ENCODE assay signal across 8 cellular contexts in genomic region chr2:64767670-64768425, GRCh38.
DNase-seq lines count a peak whose midpoint lies in the region; ATAC-seq and TF ChIP-seq lines count a peak whose summit lies in the region.

No MANE protein-coding gene starts in this region.

- no peaks in the 10 kb centered on the region for H3K9me3 ChIP-seq in DOHH2 (ENCODE audit: control insufficient read depth, insufficient read depth, low read length)
- no peaks in the 10 kb centered on the region for H3K9me3 ChIP-seq in fibroblast of lung (ENCODE audit: control insufficient read depth, insufficient read depth, low read depth, low read length)

- no peaks in the 10 kb centered on the region for H3K9me2 ChIP-seq in DOHH2 (replicated peaks; ENCODE audit: control insufficient read depth, low read length)

- H3K36me3 ChIP-seq in DOHH2 (ENCODE audit: control insufficient read depth, low read length), result no peaks in the 10 kb centered on the region
- no peaks in the 10 kb centered on the region for H3K36me3 ChIP-seq in fibroblast of lung (ENCODE audit: control insufficient read depth, insufficient read depth, low read length)

- DNase-seq in activated T-helper 1 cell treated with anti-CD3 and anti-CD28 coated beads, Interleukin-12 subunit alpha, Interleukin-12 subunit beta, Interleukin-2, Interleukin-4 antibody, amounts not matched to agents 30 ng/mL and 10 ng/mL and 1 ng/mL, durations not matched to agents 14 hours and 24 hours and 36 hours (ENCODE audit: low spot score), result peak; percentile 69
- DNase-seq in fibroblast of lung (ENCODE audit: low read depth in 2 of 2) (peak; percentile 88 to 93), natural killer cell (peak; percentile 77)
- DNase-seq in stimulated activated naive CD8-positive, alpha-beta T cell treated with anti-CD3 and anti-CD28 coated beads, Interleukin-15, Interleukin-2, amounts not matched to agents 100 U/mL and 50 U/mL, for 24 hours, result peak; percentile 84

- peak overlapping the region; percentile 88 for H3K4me2 ChIP-seq in DOHH2 (ENCODE audit: low read length)
- H3K4me2 ChIP-seq in fibroblast of lung (ENCODE audit: extremely low read depth, insufficient read depth, low read length), result peak overlapping the region; percentile 85

- H3K9me3 Mint-ChIP-seq in activated T-helper 1 cell treated with anti-CD3 and anti-CD28 coated beads, Interleukin-12 subunit alpha, Interleukin-12 subunit beta, Interleukin-2, Interleukin-4 antibody, amounts not matched to agents 30 ng/mL and 10 ng/mL and 1 ng/mL, durations not matched to agents 14 hours and 24 hours and 36 hours, result no peaks in the 10 kb centered on the region
- no peaks in the 10 kb centered on the region for H3K9me3 Mint-ChIP-seq in natural killer cell

- peak overlapping the region; percentile 83 for H3K9ac ChIP-seq in fibroblast of lung (ENCODE audit: insufficient read depth, low read length)

- TF ChIP-seq CTCF in DOHH2 (IDR thresholded peaks at IDR 0.05; ENCODE audit: low read depth, low read length, poor library complexity, severe bottlenecking), result peak; percentile 20
- TF ChIP-seq CTCF in fibroblast of lung (conservative IDR thresholded peaks at IDR 0.05 in 1 of 2, IDR thresholded peaks at IDR 0.05 in 1 of 2; ENCODE audit: low read depth in 1 of 2, low read length in 2 of 2), result no peak
- no peak for TF ChIP-seq CTCF in natural killer cell (IDR thresholded peaks at IDR 0.05)

- H3K27ac Mint-ChIP-seq in activated T-helper 1 cell treated with anti-CD3 and anti-CD28 coated beads, Interleukin-12 subunit alpha, Interleukin-12 subunit beta, Interleukin-2, Interleukin-4 antibody, amounts not matched to agents 30 ng/mL and 10 ng/mL and 1 ng/mL, durations not matched to agents 14 hours and 24 hours and 36 hours, result peak overlapping the region; percentile 95
- H3K27ac Mint-ChIP-seq in natural killer cell, result peak overlapping the region; percentile 88 to 96

- H3K4me1 ChIP-seq in DOHH2 (ENCODE audit: control insufficient read depth, low read length), result peaks cover 30% of the 10 kb centered on the region
- H3K4me1 ChIP-seq in fibroblast of lung (ENCODE audit: control insufficient read depth, extremely low read depth, insufficient read depth, low read length), result peaks cover 11% of the 10 kb centered on the region

- peak; percentile 15; the same call in 1 of the 2 replicates for TF ChIP-seq RAD21 in Ishikawa (IDR thresholded peaks at IDR 0.05; ENCODE audit: low read depth)

- intact Hi-C loops in activated T-helper 1 cell treated with anti-CD3 and anti-CD28 coated beads, Interleukin-12 subunit alpha, Interleukin-12 subunit beta, Interleukin-2, Interleukin-4 antibody, amounts not matched to agents 30 ng/mL and 10 ng/mL and 1 ng/mL, durations not matched to agents 14 hours and 24 hours and 36 hours (cut with micrococcal nuclease), result loop anchor here (1.0 to 2.0 kb wide), 12 partner anchors 17 to 244 kb away; partner anchors contain the start of gene AFTPH
- intact Hi-C loops in natural killer cell (cut with micrococcal nuclease), result loop anchor here (1.0 kb wide), 2 partner anchors 17 to 124 kb away; no protein-coding TSS in a partner anchor

- peak; percentile 88 for ATAC-seq in GM21717 (IDR thresholded peaks at IDR 0.05; ENCODE audit: unreplicated experiment)
- peak; percentile 85 to 92 (median 92) for ATAC-seq in natural killer cell
- ATAC-seq in stimulated activated naive CD8-positive, alpha-beta T cell treated with anti-CD3 and anti-CD28 coated beads, Interleukin-15, Interleukin-2, amounts not matched to agents 100 U/mL and 50 U/mL, for 24 hours, result peak; percentile 91

- peak overlapping the region; percentile 91 for H3K4me3 Mint-ChIP-seq in activated T-helper 1 cell treated with anti-CD3 and anti-CD28 coated beads, Interleukin-12 subunit alpha, Interleukin-12 subunit beta, Interleukin-2, Interleukin-4 antibody, amounts not matched to agents 30 ng/mL and 10 ng/mL and 1 ng/mL, durations not matched to agents 14 hours and 24 hours and 36 hours
- H3K4me3 Mint-ChIP-seq in natural killer cell, result peak overlapping the region; percentile 96

- no peaks in the 10 kb centered on the region for H3K36me3 Mint-ChIP-seq in activated T-helper 1 cell treated with anti-CD3 and anti-CD28 coated beads, Interleukin-12 subunit alpha, Interleukin-12 subunit beta, Interleukin-2, Interleukin-4 antibody, amounts not matched to agents 30 ng/mL and 10 ng/mL and 1 ng/mL, durations not matched to agents 14 hours and 24 hours and 36 hours (ENCODE audit: low read depth)
- no peaks in the 10 kb centered on the region for H3K36me3 Mint-ChIP-seq in natural killer cell

- H3K4me3 ChIP-seq in DOHH2 (ENCODE audit: low read length) (peak overlapping the region; percentile 76), fibroblast of lung (replicated peaks in 1 of 4; ENCODE audit: control extremely low read depth in 1 of 4, insufficient read depth in 1 of 4, low read depth in 3 of 4, low read length in 4 of 4) (peak overlapping the region; percentile 42 to 93 (median 56))

- no peaks in the 10 kb centered on the region for H3K27me3 Mint-ChIP-seq in activated T-helper 1 cell treated with anti-CD3 and anti-CD28 coated beads, Interleukin-12 subunit alpha, Interleukin-12 subunit beta, Interleukin-2, Interleukin-4 antibody, amounts not matched to agents 30 ng/mL and 10 ng/mL and 1 ng/mL, durations not matched to agents 14 hours and 24 hours and 36 hours (ENCODE audit: insufficient read depth)
- peaks cover 4 to 13% of the 10 kb centered on the region in 2 donors for H3K27me3 Mint-ChIP-seq in natural killer cell (ENCODE audit: low read depth in 2 of 2)

- H3F3A ChIP-seq in DOHH2 (ENCODE audit: control insufficient read depth, insufficient read depth), result peaks cover 16% of the 10 kb centered on the region; the same call in 1 of the 2 replicates

- peak overlapping the region; percentile 18 for H3K27ac ChIP-seq in DOHH2 (ENCODE audit: low read depth, low read length)
- peak overlapping the region; percentile 87 for H3K27ac ChIP-seq in fibroblast of lung (ENCODE audit: insufficient read depth, low read length)

- H3K4me1 Mint-ChIP-seq in activated T-helper 1 cell treated with anti-CD3 and anti-CD28 coated beads, Interleukin-12 subunit alpha, Interleukin-12 subunit beta, Interleukin-2, Interleukin-4 antibody, amounts not matched to agents 30 ng/mL and 10 ng/mL and 1 ng/mL, durations not matched to agents 14 hours and 24 hours and 36 hours (ENCODE audit: low read depth), result peaks cover 48% of the 10 kb centered on the region
- H3K4me1 Mint-ChIP-seq in natural killer cell, result peaks cover 20 to 29% of the 10 kb centered on the region in 2 donors

- H2AFZ ChIP-seq in fibroblast of lung (ENCODE audit: low read length), result no peak overlapping the region

- TF ChIP-seq EP300 in Ishikawa (IDR thresholded peaks at IDR 0.05; ENCODE audit: borderline replicate concordance), result peak; percentile 27; the same call in 1 of the 2 replicates

- H3K79me2 ChIP-seq in DOHH2 (ENCODE audit: control insufficient read depth, low read length) (no peaks in the 10 kb centered on the region), fibroblast of lung (ENCODE audit: control insufficient read depth, insufficient read depth, low read length) (no peaks in the 10 kb centered on the region)

- H4K20me1 ChIP-seq in DOHH2 (ENCODE audit: control insufficient read depth, insufficient read depth, low read depth, low read length) (no peaks in the 10 kb centered on the region), fibroblast of lung (ENCODE audit: control insufficient read depth, extremely low read depth, insufficient read depth, low read length) (no peaks in the 10 kb centered on the region)

- H3K27me3 ChIP-seq in DOHH2 (ENCODE audit: control insufficient read depth, low read length) (no peaks in the 10 kb centered on the region), fibroblast of lung (ENCODE audit: control insufficient read depth, insufficient read depth, low read length) (no peaks in the 10 kb centered on the region)

TF ChIP-seq in Ishikawa, 13 proteins besides CTCF, POLR2A, EP300 and RAD21 (continues in another document):
- TF ChIP-seq TAF1 (IDR thresholded peaks at IDR 0.05; ENCODE audit: low read depth), result 0 out of 2 replicates have a peak, but pooled peaks have one; percentile 48
- TF ChIP-seq ZBTB7A (IDR thresholded peaks at IDR 0.05; ENCODE audit: low read depth), result peak; percentile 79; the same call in 1 of the 2 replicates
- peak; percentile 44; the same call in 1 of the 2 replicates for TF ChIP-seq MAX (IDR thresholded peaks at IDR 0.05)
- TF ChIP-seq EGR1 (IDR thresholded peaks at IDR 0.05), result peak; percentile 9; the same call in 1 of the 2 replicates
- no peak for TF ChIP-seq TCF12 (IDR thresholded peaks at IDR 0.05; ENCODE audit: low read depth)
- no peak for TF ChIP-seq CEBPB (IDR thresholded peaks at IDR 0.05)

TF ChIP-seq in PFSK-1, 5 proteins besides CTCF, POLR2A, EP300 and RAD21:
- TF ChIP-seq POLR2AphosphoS5 (IDR thresholded peaks at IDR 0.05; ENCODE audit: low read depth, low read length) (0 out of 2 replicates have a peak, but pooled peaks have one; percentile 20), FOXP2 (optimal IDR thresholded peaks at IDR 0.05; ENCODE audit: borderline replicate concordance, extremely low read depth, extremely low read length, insufficient read depth) (peak; percentile 25), TAF1 (IDR thresholded peaks at IDR 0.05; ENCODE audit: borderline replicate concordance, insufficient read depth, low read length) (no peak)
TF ChIP-seq in PFSK-1: peak in this region for 2.

Comparison
In these comparisons a context has a peak if more than half of its experiments do, and no peak if none do; other contexts are left out.
1. Peak in every context shown above with its lines: DNase-seq, ATAC-seq, H3K4me3 ChIP-seq and H3K27ac ChIP-seq.